Comparison of ENCODE assay signal across 15 cellular contexts in genomic region chr3:172263781-172264486, GRCh38.
DNase-seq lines count a peak whose midpoint lies in the region; ATAC-seq and TF ChIP-seq lines count a peak whose summit lies in the region.
"Had no signal": no experiment of that assay in that cellular context is flagged by ENCODE, and none has a peak within 500 bp of the region (broad histone marks: within the 10 kb centered on the region; RNA-seq: fewer than 3 reads in every experiment).

No MANE protein-coding gene starts in this region.

- no peaks in the 10 kb centered on the region for H3K9me3 ChIP-seq in subcutaneous abdominal adipose tissue (ENCODE audit: control insufficient read depth in 5 of 5, low read length in 5 of 5)
- H3K9me3 ChIP-seq: BLaER1 had no signal

- H3K4me3 Mint-ChIP-seq in natural killer cell: no peak overlapping the region
- no peak overlapping the region for H3K4me3 Mint-ChIP-seq in natural killer cell treated with Interleukin-12 subunit alpha and Interleukin-12 subunit beta and Interleukin-15 and Interleukin-18, amount 100 ng/mL, for 72 hours
- no peak overlapping the region for H3K4me3 Mint-ChIP-seq in chondrocyte (ENCODE audit: unreplicated experiment)
- H3K4me3 Mint-ChIP-seq in immature natural killer cell: no peak overlapping the region
- H3K4me3 Mint-ChIP-seq: CD14-positive monocyte; CD4-positive, alpha-beta memory T cell had no signal

- H3K9me3 Mint-ChIP-seq in natural killer cell: no peaks in the 10 kb centered on the region
- no peaks in the 10 kb centered on the region for H3K9me3 Mint-ChIP-seq in natural killer cell treated with Interleukin-12 subunit alpha and Interleukin-12 subunit beta and Interleukin-15 and Interleukin-18, amount 100 ng/mL, for 72 hours
- no peaks in the 10 kb centered on the region for H3K9me3 Mint-ChIP-seq in chondrocyte (ENCODE audit: low read depth)
- H3K9me3 Mint-ChIP-seq in immature natural killer cell: no peaks in the 10 kb centered on the region
- H3K9me3 Mint-ChIP-seq: CD14-positive monocyte; CD4-positive, alpha-beta memory T cell had no signal

- no peak for ATAC-seq in natural killer cell
- ATAC-seq in natural killer cell treated with Interleukin-12 subunit alpha and Interleukin-12 subunit beta and Interleukin-15 and Interleukin-18, amount 100 ng/mL, for 72 hours: no peak

- peaks cover 9% of the 10 kb centered on the region for H3K36me3 Mint-ChIP-seq in natural killer cell
- H3K36me3 Mint-ChIP-seq in natural killer cell treated with Interleukin-12 subunit alpha and Interleukin-12 subunit beta and Interleukin-15 and Interleukin-18, amount 100 ng/mL, for 72 hours: peaks cover 22% of the 10 kb centered on the region
- peaks cover 17% of the 10 kb centered on the region for H3K36me3 Mint-ChIP-seq in chondrocyte (ENCODE audit: low read depth)
- H3K36me3 Mint-ChIP-seq in immature natural killer cell: peaks cover 21 to 37% (median 24%) of the 10 kb centered on the region in 3 donors

- H3K36me3 ChIP-seq in subcutaneous abdominal adipose tissue (ENCODE audit: control insufficient read depth in 5 of 5, insufficient read depth in 5 of 5, low read length in 5 of 5): peaks cover 6 to 12% (median 7%) of the 10 kb centered on the region in 5 donors

- no peaks in the 10 kb centered on the region for H3K27me3 ChIP-seq in subcutaneous abdominal adipose tissue (ENCODE audit: control insufficient read depth in 5 of 5, insufficient read depth in 4 of 5, low read length in 5 of 5)
- H3K27me3 ChIP-seq: BLaER1 had no signal

- no peak overlapping the region for H3K4me3 ChIP-seq in subcutaneous abdominal adipose tissue (ENCODE audit: low read depth in 1 of 5, low read length in 5 of 5)
- H3K4me3 ChIP-seq: BLaER1 had no signal

- DNase-seq in natural killer cell: no peak
- no peak for DNase-seq in natural killer cell treated with Interleukin-12 subunit alpha and Interleukin-12 subunit beta and Interleukin-15 and Interleukin-18, amount 100 ng/mL, for 72 hours (ENCODE audit: low spot score)
- no peak for DNase-seq in chondrocyte (ENCODE audit: low spot score)
- DNase-seq in activated CD4-positive, alpha-beta T cell treated with anti-CD3 and anti-CD28 coated beads for 4 hours: no peak
- DNase-seq in SIG-M5 (lab: John Stamatoyannopoulos, UW): no peak
- no peak for DNase-seq in immature natural killer cell
- DNase-seq: 8988T; CD4-positive, alpha-beta memory T cell; DMS79 treated with DMSO at 0.1 percent for 48 hours; GF-D8; GOT3; H7 had no signal

- H3K27ac Mint-ChIP-seq in natural killer cell (peak overlapping the region; percentile 32 to 72), chondrocyte (ENCODE audit: unreplicated experiment) (peak overlapping the region; percentile 74), immature natural killer cell (peak overlapping the region in 2 of 6 donors; percentile 5 to 25)
- peak overlapping the region in 1 of 2 donors; percentile 78 for H3K27ac Mint-ChIP-seq in natural killer cell treated with Interleukin-12 subunit alpha and Interleukin-12 subunit beta and Interleukin-15 and Interleukin-18, amount 100 ng/mL, for 72 hours

- H3K4me1 ChIP-seq in subcutaneous abdominal adipose tissue (ENCODE audit: control insufficient read depth in 5 of 5, insufficient read depth in 5 of 5, low read length in 5 of 5): peaks cover 3 to 57% (median 37%) of the 10 kb centered on the region in 5 donors
- H3K4me1 ChIP-seq: BLaER1 had no signal

- peaks cover 25 to 52% of the 10 kb centered on the region in 2 donors for H3K4me1 Mint-ChIP-seq in natural killer cell
- H3K4me1 Mint-ChIP-seq in natural killer cell treated with Interleukin-12 subunit alpha and Interleukin-12 subunit beta and Interleukin-15 and Interleukin-18, amount 100 ng/mL, for 72 hours (ENCODE audit: low read depth in 2 of 2): peaks cover 15 to 21% of the 10 kb centered on the region in 2 donors
- peaks cover 70% of the 10 kb centered on the region for H3K4me1 Mint-ChIP-seq in chondrocyte (ENCODE audit: low read depth)
- H3K4me1 Mint-ChIP-seq in immature natural killer cell: peaks cover 19 to 58% of the 10 kb centered on the region in 2 donors
- H3K4me1 Mint-ChIP-seq: CD4-positive, alpha-beta memory T cell had no signal

- peak overlapping the region; percentile 87 for H3K27ac ChIP-seq in subcutaneous abdominal adipose tissue (ENCODE audit: low read depth, low read length)
- H3K27ac ChIP-seq: BLaER1 had no signal

- no peaks in the 10 kb centered on the region for H3K27me3 Mint-ChIP-seq in natural killer cell (ENCODE audit: low read depth in 2 of 2)
- no peaks in the 10 kb centered on the region for H3K27me3 Mint-ChIP-seq in natural killer cell treated with Interleukin-12 subunit alpha and Interleukin-12 subunit beta and Interleukin-15 and Interleukin-18, amount 100 ng/mL, for 72 hours
- H3K27me3 Mint-ChIP-seq in chondrocyte (ENCODE audit: low read depth): no peaks in the 10 kb centered on the region
- H3K27me3 Mint-ChIP-seq in immature natural killer cell (ENCODE audit: low read depth in 3 of 3): peaks cover 0 to 4% (median 2%) of the 10 kb centered on the region in 3 donors
- H3K27me3 Mint-ChIP-seq: CD4-positive, alpha-beta memory T cell had no signal

- TF ChIP-seq CTCF in natural killer cell (IDR thresholded peaks at IDR 0.05) (no peak), chondrocyte (IDR thresholded peaks at IDR 0.05) (no peak)

- H3K9ac ChIP-seq in subcutaneous abdominal adipose tissue (ENCODE audit: low read length in 5 of 5): no peak overlapping the region
- H3K9ac ChIP-seq: BLaER1 had no signal

- intact Hi-C loops in natural killer cell (cut with micrococcal nuclease): no loop called here
